Comparison of ENCODE assay signal across 12 cellular contexts in the genomic region with DNA sequence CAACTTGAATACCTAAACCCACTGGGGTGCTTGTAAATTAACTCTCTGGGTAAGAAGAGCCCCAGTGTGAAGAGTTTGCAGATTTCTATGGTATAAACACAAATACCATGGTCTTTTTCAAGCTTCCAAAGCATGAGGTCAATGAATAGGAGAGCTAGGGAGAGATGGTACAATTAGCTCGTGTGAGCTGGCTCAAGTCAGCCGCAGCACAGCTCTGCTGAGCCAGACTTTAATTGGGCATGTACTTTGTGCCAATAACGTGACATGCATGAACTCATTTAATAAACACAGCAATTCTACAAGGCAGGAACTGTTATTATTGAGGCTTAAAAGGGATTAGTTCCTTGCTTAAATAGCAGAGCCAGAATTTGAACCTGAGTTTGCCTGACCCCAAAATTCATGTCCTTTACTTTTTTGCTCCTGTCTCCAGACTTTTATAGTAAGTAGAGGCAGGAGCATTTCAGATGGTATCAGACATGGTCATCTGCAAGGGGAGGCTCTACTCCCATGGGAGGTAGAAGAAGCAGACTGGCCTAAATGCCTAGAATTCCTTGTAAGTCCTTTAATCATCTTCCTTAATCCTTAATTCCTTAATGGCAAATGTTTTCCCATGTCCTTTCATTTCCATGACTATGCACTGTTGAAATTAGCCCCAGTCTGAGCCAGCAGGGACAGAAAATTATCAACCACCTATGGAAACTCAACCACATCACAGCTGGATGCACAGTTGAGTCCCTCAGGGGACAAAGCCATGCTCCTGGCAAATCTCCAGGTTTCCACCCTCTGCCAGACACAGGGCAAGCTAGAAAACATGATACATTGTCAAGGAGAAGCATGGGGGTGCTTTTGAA.
DNase-seq lines count a peak whose midpoint lies in the region; ATAC-seq and TF ChIP-seq lines count a peak whose summit lies in the region.
"Had no signal": no experiment of that assay in that cellular context is flagged by ENCODE, and none has a peak within 500 bp of the region (broad histone marks: within the 10 kb centered on the region; RNA-seq: fewer than 3 reads in every experiment).

No MANE protein-coding gene starts in this region.

- peaks cover 33% of the 10 kb centered on the region for H3K9me3 Mint-ChIP-seq in WTC11
- H3K9me3 Mint-ChIP-seq in stimulated activated naive B cell treated with anti-CD40 and anti-IgM and Interleukin-4, amounts not matched to agents 10 μg/mL and 1 μg/mL and 100 μg/mL, for 72 hours = peaks cover 19 to 22% of the 10 kb centered on the region in 2 donors

- peak; percentile 11 to 55 for DNase-seq in NCI-H524 (lab: John Stamatoyannopoulos, UW)
- no peak for DNase-seq in NCI-H524 treated with DMSO at 0.1 percent for 48 hours (lab: John Stamatoyannopoulos, UW)
- DNase-seq in M059J (ENCODE audit: low read depth) = peak; percentile 45
- no peak for DNase-seq in WTC11 (ENCODE audit: low spot score)
- DNase-seq in stimulated activated naive B cell treated with anti-CD40 and anti-IgM and Interleukin-4, amounts not matched to agents 10 μg/mL and 1 μg/mL and 100 μg/mL, for 72 hours = peak; percentile 65
- no peak for DNase-seq in NCI-H2196 treated with DMSO at 0.1 percent for 48 hours (lab: John Stamatoyannopoulos, UW; ENCODE audit: unreplicated experiment)
- DNase-seq in NCI-H2107 (lab: John Stamatoyannopoulos, UW) = no peak
- DNase-seq: activated naive CD4-positive, alpha-beta T cell; foreskin melanocyte; MV-4-11; occipital lobe had no signal

- peaks cover 8% of the 10 kb centered on the region for H3K36me3 Mint-ChIP-seq in WTC11
- peaks cover 76 to 80% of the 10 kb centered on the region in 2 donors for H3K36me3 Mint-ChIP-seq in stimulated activated naive B cell treated with anti-CD40 and anti-IgM and Interleukin-4, amounts not matched to agents 10 μg/mL and 1 μg/mL and 100 μg/mL, for 72 hours

- no peak for TF ChIP-seq CTCF in WTC11 (IDR thresholded peaks at IDR 0.05)

- peaks cover 41% of the 10 kb centered on the region for H3K4me1 Mint-ChIP-seq in WTC11
- peaks cover 34 to 58% of the 10 kb centered on the region in 2 donors for H3K4me1 Mint-ChIP-seq in stimulated activated naive B cell treated with anti-CD40 and anti-IgM and Interleukin-4, amounts not matched to agents 10 μg/mL and 1 μg/mL and 100 μg/mL, for 72 hours

- H3K27ac Mint-ChIP-seq in WTC11 = peak overlapping the region; percentile 60; the same call in 1 of the 2 replicates
- H3K27ac Mint-ChIP-seq in stimulated activated naive B cell treated with anti-CD40 and anti-IgM and Interleukin-4, amounts not matched to agents 10 μg/mL and 1 μg/mL and 100 μg/mL, for 72 hours = peak overlapping the region; percentile 96

- peak; percentile 50 for ATAC-seq in WTC11
- peak; percentile 40 to 57 for ATAC-seq in stimulated activated naive B cell treated with anti-CD40 and anti-IgM and Interleukin-4, amounts not matched to agents 10 μg/mL and 1 μg/mL and 100 μg/mL, for 72 hours (replicated peaks)
- no peak for ATAC-seq in HG02798 (IDR thresholded peaks at IDR 0.05; ENCODE audit: poor library complexity, unreplicated experiment)

- H3K4me3 Mint-ChIP-seq in WTC11 = no peak overlapping the region
- no peak overlapping the region for H3K4me3 Mint-ChIP-seq in stimulated activated naive B cell treated with anti-CD40 and anti-IgM and Interleukin-4, amounts not matched to agents 10 μg/mL and 1 μg/mL and 100 μg/mL, for 72 hours

- CTCF ChIA-PET in WTC11 (lab: Charles Lee) = no interaction called here

- POLR2A ChIA-PET in WTC11 (lab: Charles Lee) = no interaction called here

- no peaks in the 10 kb centered on the region; the same call in 1 of the 2 replicates for H3K27me3 Mint-ChIP-seq in WTC11 (ENCODE audit: low read depth)
- H3K27me3 Mint-ChIP-seq in stimulated activated naive B cell treated with anti-CD40 and anti-IgM and Interleukin-4, amounts not matched to agents 10 μg/mL and 1 μg/mL and 100 μg/mL, for 72 hours = no peaks in the 10 kb centered on the region

TF ChIP-seq in WTC11, 78 proteins besides CTCF, POLR2A, EP300 and RAD21:
- 0 out of 2 replicates have a peak, but pooled peaks have one; percentile 17 for TF ChIP-seq ZNF423 (CRISPR knock-in tag; IDR thresholded peaks at IDR 0.05)
- TF ChIP-seq, protein P1, sequence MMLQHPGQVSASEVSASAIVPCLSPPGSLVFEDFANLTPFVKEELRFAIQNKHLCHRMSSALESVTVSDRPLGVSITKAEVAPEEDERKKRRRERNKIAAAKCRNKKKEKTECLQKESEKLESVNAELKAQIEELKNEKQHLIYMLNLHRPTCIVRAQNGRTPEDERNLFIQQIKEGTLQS (CRISPR knock-in tag; conservative IDR thresholded peaks at IDR 0.05) = no peak
- TF ChIP-seq, protein P2, sequence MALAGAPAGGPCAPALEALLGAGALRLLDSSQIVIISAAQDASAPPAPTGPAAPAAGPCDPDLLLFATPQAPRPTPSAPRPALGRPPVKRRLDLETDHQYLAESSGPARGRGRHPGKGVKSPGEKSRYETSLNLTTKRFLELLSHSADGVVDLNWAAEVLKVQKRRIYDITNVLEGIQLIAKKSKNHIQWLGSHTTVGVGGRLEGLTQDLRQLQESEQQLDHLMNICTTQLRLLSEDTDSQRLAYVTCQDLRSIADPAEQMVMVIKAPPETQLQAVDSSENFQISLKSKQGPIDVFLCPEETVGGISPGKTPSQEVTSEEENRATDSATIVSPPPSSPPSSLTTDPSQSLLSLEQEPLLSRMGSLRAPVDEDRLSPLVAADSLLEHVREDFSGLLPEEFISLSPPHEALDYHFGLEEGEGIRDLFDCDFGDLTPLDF (CRISPR knock-in tag; IDR thresholded peaks at IDR 0.05) = no peak

Comparison
In these comparisons a context has a peak if more than half of its experiments do, and no peak if none do; other contexts are left out.
1. DNase-seq: peak in NCI-H524 (2 of 2), M059J (single experiment) and stimulated activated naive B cell treated with anti-CD40 and anti-IgM and Interleukin-4, amounts not matched to agents 10 μg/mL and 1 μg/mL and 100 μg/mL, for 72 hours (single experiment); none in NCI-H524 treated with DMSO at 0.1 percent for 48 hours (single experiment), WTC11 (single experiment), NCI-H2196 treated with DMSO at 0.1 percent for 48 hours (single experiment) and NCI-H2107 (single experiment).